ENCODE assay signal across 25 cellular contexts in genomic region chrX:118702741-118703140, GRCh38. TPM values are rescaled to one million over a fixed set of nuclear protein-coding genes. Genes with fewer than 3 reads are reported as not detected.
DNase-seq lines count a peak whose midpoint lies in the region; ATAC-seq and TF ChIP-seq lines count a peak whose summit lies in the region.
"Had no signal": no experiment of that assay in that cellular context is flagged by ENCODE, and none has a peak within 500 bp of the region (broad histone marks: within the 10 kb centered on the region; RNA-seq: fewer than 3 reads in every experiment).

No MANE protein-coding gene starts in this region.

- no peaks in the 10 kb centered on the region for H3K9me3 ChIP-seq in CD4-positive, alpha-beta T cell (ENCODE audit: control insufficient read depth, low read length)
- no peaks in the 10 kb centered on the region for H3K9me3 ChIP-seq in Panc1 (ENCODE audit: control insufficient read depth, insufficient read depth, low read depth, low read length)
- H3K9me3 ChIP-seq: uterus had no signal

- CTCF ChIA-PET in CD4-positive, alpha-beta T cell (lab: Charles Lee), result no interaction called here
- CTCF ChIA-PET in Panc1 (lab: Charles Lee), result interaction anchor here (0.5 kb wide), 1 partner anchor 131 kb away, joined by 4 read pairs; no protein-coding TSS in a partner anchor

- H3K27ac Mint-ChIP-seq in CD4-positive, alpha-beta T cell, result peak overlapping the region; percentile 20
- H3K27ac Mint-ChIP-seq: activated naive CD8-positive, alpha-beta T cell treated with anti-CD3 and anti-CD28 coated beads, Interleukin-2, amount 10 ng/mL, durations not matched to agents 7 days and 5 days; mesothelial cell of epicardium; stimulated activated memory B cell treated with anti-CD40 and anti-IgM and Interleukin-4, amounts not matched to agents 10 μg/mL and 1 μg/mL and 100 μg/mL, for 72 hours; T-helper 2 cell treated with Interferon-gamma antibody and Interleukin-4, amounts not matched to agents 5 μg/mL and 100 μg/mL, for 36 hours had no signal

- H3K27me3 ChIP-seq in CD4-positive, alpha-beta T cell (ENCODE audit: control insufficient read depth, insufficient read depth, low read length), result no peaks in the 10 kb centered on the region
- H3K27me3 ChIP-seq in Panc1 (ENCODE audit: control insufficient read depth, insufficient read depth, low read length), result no peaks in the 10 kb centered on the region
- H3K27me3 ChIP-seq: uterus had no signal

- H3K4me3 Mint-ChIP-seq in CD4-positive, alpha-beta T cell, result no peak overlapping the region
- H3K4me3 Mint-ChIP-seq: activated naive CD8-positive, alpha-beta T cell treated with anti-CD3 and anti-CD28 coated beads, Interleukin-2, amount 10 ng/mL, durations not matched to agents 7 days and 5 days; mesothelial cell of epicardium; naive thymus-derived CD8-positive, alpha-beta T cell; stimulated activated memory B cell treated with anti-CD40 and anti-IgM and Interleukin-4, amounts not matched to agents 10 μg/mL and 1 μg/mL and 100 μg/mL, for 72 hours; T-helper 2 cell treated with Interferon-gamma antibody and Interleukin-4, amounts not matched to agents 5 μg/mL and 100 μg/mL, for 36 hours had no signal

- DNase-seq in CD4-positive, alpha-beta T cell, result no peak
- DNase-seq in ELR (ENCODE audit: low read depth) (peak; percentile 43), Panc1 (ENCODE audit: low read depth, low spot score) (peak; percentile 28), epithelial cell of esophagus (ENCODE audit: low read depth) (peak; percentile 29), NCI-H187 (lab: John Stamatoyannopoulos, UW) (no peak)
- no peak for DNase-seq in activated CD4-positive, alpha-beta T cell treated with anti-CD3 and anti-CD28 coated beads for 1 hour
- DNase-seq: activated CD4-positive, alpha-beta T cell treated with anti-CD3 and anti-CD28 coated beads, Interleukin-2, amount 50 U/mL, for 1 hour; activated naive CD8-positive, alpha-beta T cell treated with anti-CD3 and anti-CD28 coated beads, Interleukin-2, amount 10 ng/mL, durations not matched to agents 7 days and 5 days; C1 segment of cervical spinal cord; effector CD4-positive, alpha-beta T cell; foreskin melanocyte; GM23248; hippocampal formation; naive thymus-derived CD8-positive, alpha-beta T cell; NCI-H1694; NCI-H2171; NCI-H510A treated with DMSO at 0.1 percent for 48 hours; stimulated activated CD4-positive, alpha-beta T cell treated with anti-CD3 and anti-CD28 coated beads, Interleukin-2, amount 100 ng/mL, for 48 hours; uterus had no signal

- ATAC-seq in CD4-positive, alpha-beta T cell (ENCODE audit: poor library complexity), result no peak
- ATAC-seq in Panc1 (no peak), GM18858 (IDR thresholded peaks at IDR 0.05; ENCODE audit: unreplicated experiment) (no peak)
- ATAC-seq: left lobe of liver; naive thymus-derived CD8-positive, alpha-beta T cell; stimulated activated memory B cell treated with anti-CD40 and anti-IgM and Interleukin-4, amounts not matched to agents 10 μg/mL and 1 μg/mL and 100 μg/mL, for 72 hours had no signal

- no peaks in the 10 kb centered on the region for H3K4me1 Mint-ChIP-seq in CD4-positive, alpha-beta T cell (ENCODE audit: low read depth)
- H3K4me1 Mint-ChIP-seq: activated naive CD8-positive, alpha-beta T cell treated with anti-CD3 and anti-CD28 coated beads, Interleukin-2, amount 10 ng/mL, durations not matched to agents 7 days and 5 days had no signal

- no peaks in the 10 kb centered on the region for H3K9me3 Mint-ChIP-seq in CD4-positive, alpha-beta T cell
- H3K9me3 Mint-ChIP-seq: activated naive CD8-positive, alpha-beta T cell treated with anti-CD3 and anti-CD28 coated beads, Interleukin-2, amount 10 ng/mL, durations not matched to agents 7 days and 5 days; stimulated activated memory B cell treated with anti-CD40 and anti-IgM and Interleukin-4, amounts not matched to agents 10 μg/mL and 1 μg/mL and 100 μg/mL, for 72 hours; T-helper 2 cell treated with Interferon-gamma antibody and Interleukin-4, amounts not matched to agents 5 μg/mL and 100 μg/mL, for 36 hours had no signal

- BruUV-seq in Panc1 (replicated peaks; lab: Mats Ljungman, UMichigan), result no TSS peak

- intact Hi-C loops in CD4-positive, alpha-beta T cell (cut with DNase I, micrococcal nuclease), result no loop called here
- intact Hi-C loops in Panc1 (cut with micrococcal nuclease; ENCODE audit: unreplicated experiment), result no loop called here

- H3K27me3 Mint-ChIP-seq in CD4-positive, alpha-beta T cell, result no peaks in the 10 kb centered on the region
- H3K27me3 Mint-ChIP-seq: activated naive CD8-positive, alpha-beta T cell treated with anti-CD3 and anti-CD28 coated beads, Interleukin-2, amount 10 ng/mL, durations not matched to agents 7 days and 5 days; naive thymus-derived CD8-positive, alpha-beta T cell; stimulated activated memory B cell treated with anti-CD40 and anti-IgM and Interleukin-4, amounts not matched to agents 10 μg/mL and 1 μg/mL and 100 μg/mL, for 72 hours had no signal

- in situ Hi-C loops in Panc1 (cut with HindIII; ENCODE audit: low pct_unique_long_range_greater_than_20kb, low sequenced_read_pairs), result no loop called here

- H3K36me3 Mint-ChIP-seq in CD4-positive, alpha-beta T cell (ENCODE audit: low read depth), result no peaks in the 10 kb centered on the region
- H3K36me3 Mint-ChIP-seq: activated naive CD8-positive, alpha-beta T cell treated with anti-CD3 and anti-CD28 coated beads, Interleukin-2, amount 10 ng/mL, durations not matched to agents 7 days and 5 days; naive thymus-derived CD8-positive, alpha-beta T cell; stimulated activated memory B cell treated with anti-CD40 and anti-IgM and Interleukin-4, amounts not matched to agents 10 μg/mL and 1 μg/mL and 100 μg/mL, for 72 hours had no signal

- no peaks in the 10 kb centered on the region for H3K4me1 ChIP-seq in Panc1 (ENCODE audit: control insufficient read depth, insufficient read depth, low read length)
- H3K4me1 ChIP-seq: uterus had no signal

- no peak for TF ChIP-seq CTCF in CD4-positive, alpha-beta T cell (IDR thresholded peaks at IDR 0.05)
- no peak for TF ChIP-seq CTCF in Panc1 (IDR thresholded peaks at IDR 0.05)
- no peak for TF ChIP-seq CTCF in epithelial cell of esophagus (IDR thresholded peaks at IDR 0.05; ENCODE audit: insufficient read depth, low read depth, low read length, missing control alignments)

- H3K27ac ChIP-seq in CD4-positive, alpha-beta T cell (ENCODE audit: low read depth, low read length), result no peak overlapping the region
- no peak overlapping the region for H3K27ac ChIP-seq in Panc1 (ENCODE audit: low read length)
- H3K27ac ChIP-seq: GM23248, KMS-11, uterus had no signal

- H3K36me3 ChIP-seq in Panc1 (ENCODE audit: control insufficient read depth, insufficient read depth, low read length), result no peaks in the 10 kb centered on the region
- H3K36me3 ChIP-seq: uterus had no signal

- no peak overlapping the region for H3K4me3 ChIP-seq in Panc1 (ENCODE audit: low read depth in 2 of 2, low read length in 2 of 2)
- no peak overlapping the region for H3K4me3 ChIP-seq in epithelial cell of esophagus (ENCODE audit: low read length)
- H3K4me3 ChIP-seq: GM23248, uterus had no signal

- POLR2A ChIA-PET in CD4-positive, alpha-beta T cell (lab: Charles Lee), result no interaction called here
- POLR2A ChIA-PET in Panc1 (lab: Charles Lee), result no interaction called here

RNA-seq across cellular contexts. Expression of gene IL13RA1, which starts 24.7 kb away (rescaled TPM):
- total RNA-seq in CD4-positive, alpha-beta T cell, result under 1 TPM; 0.69 to 0.78 TPM
- 191 TPM for total RNA-seq in Panc1 (2021; ENCODE audit: unreplicated experiment)
- polyA plus RNA-seq in Panc1 (2012; ENCODE audit: insufficient read length), result 101 TPM

Comparison
In these comparisons a context has a peak if more than half of its experiments do, and no peak if none do; other contexts are left out.
1. DNase-seq: peak in ELR (single experiment), Panc1 (single experiment) and epithelial cell of esophagus (single experiment); none in CD4-positive, alpha-beta T cell (0 of 10), NCI-H187 (0 of 2) and activated CD4-positive, alpha-beta T cell treated with anti-CD3 and anti-CD28 coated beads for 1 hour (single experiment).
2. RNA of gene IL13RA1, which starts 24.7 kb away (total RNA-seq): 191 TPM in Panc1 (single experiment); 0.69 to 0.78 TPM in CD4-positive, alpha-beta T cell; every median in the first group is over 100 times any median in the second.